ENCODE assay signal across 9 cellular contexts in genomic region chr11:1361882-1362281, GRCh38. TPM values are rescaled to one million over a fixed set of nuclear protein-coding genes. Genes with fewer than 3 reads are reported as not detected.
"Had no signal": no experiment of that assay in that cellular context is flagged by ENCODE, and none has a peak within 500 bp of the region (broad histone marks: within the 10 kb centered on the region; RNA-seq: fewer than 3 reads in every experiment).

No MANE protein-coding gene starts in this region.

- H3K4me1 ChIP-seq: HAP-1 had no signal

- H3K27ac Mint-ChIP-seq: IgD-negative memory B cell had no signal

- H3K4me3 ChIP-seq: GM23248, HAP-1 had no signal

- FAIRE-seq: HepG2 had no signal

- H3K27ac ChIP-seq: GM23248, KMS-11 had no signal

- H3K4me1 Mint-ChIP-seq: IgD-negative memory B cell had no signal

- H3K36me3 Mint-ChIP-seq: IgD-negative memory B cell had no signal

- ATAC-seq: HCT116, HepG2 had no signal

- H3K9me3 ChIP-seq: HAP-1 had no signal

- H3K36me3 ChIP-seq: HAP-1 had no signal

- H3K4me3 Mint-ChIP-seq: IgD-negative memory B cell had no signal

- DNase-seq: GM23248, GOT3, H7, KBM-7 had no signal

RNA-seq across cellular contexts. Expression of gene BRSK2, which starts 27.9 kb away (rescaled TPM):
- polyA plus RNA-seq: GM23248, IgD-negative memory B cell had no signal
